Comparison of ENCODE assay signal across 17 cellular contexts in the genomic region with DNA sequence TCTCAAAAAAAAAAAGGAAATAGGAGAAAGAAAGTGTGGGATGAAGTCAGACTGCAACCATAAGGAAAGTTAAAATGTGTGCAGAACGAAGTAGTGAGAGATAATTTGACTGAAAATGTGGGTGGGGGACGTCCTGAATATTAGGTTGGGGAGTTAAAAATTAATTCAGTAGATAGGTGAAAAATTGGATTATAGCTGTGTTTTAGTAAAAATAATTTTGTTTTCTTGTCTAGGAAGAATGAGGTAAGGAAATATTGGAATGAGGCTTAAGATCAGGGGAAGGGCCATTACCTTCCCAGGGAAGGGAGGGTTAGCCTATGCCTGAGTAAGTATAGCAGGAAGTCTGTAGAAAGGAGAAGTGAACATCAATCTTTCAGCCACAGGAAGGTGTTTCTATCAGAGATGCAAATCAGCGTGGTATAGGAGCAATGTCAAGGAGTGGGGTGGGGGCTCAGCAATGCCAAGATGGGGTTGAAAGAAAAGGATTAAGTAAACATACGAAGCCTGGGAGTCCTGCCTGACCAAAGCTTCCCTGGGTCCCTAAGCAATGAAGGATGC.
"Had no signal": no experiment of that assay in that cellular context is flagged by ENCODE, and none has a peak within 500 bp of the region (broad histone marks: within the 10 kb centered on the region; RNA-seq: fewer than 3 reads in every experiment).

No MANE protein-coding gene starts in this region.

- H3K4me3 ChIP-seq: cardiac muscle cell, mucosa of descending colon, sigmoid colon, spleen, upper lobe of right lung had no signal

- H3K9ac ChIP-seq: parathyroid adenoma had no signal

- H3K4me1 Mint-ChIP-seq: activated CD4-positive, alpha-beta memory T cell treated with anti-CD3 and anti-CD28 coated beads, Interleukin-2, amount 10 ng/mL, durations not matched to agents 7 days and 5 days had no signal

- DNase-seq: activated CD4-positive, alpha-beta memory T cell treated with anti-CD3 and anti-CD28 coated beads, Interleukin-2, amount 10 ng/mL, durations not matched to agents 7 days and 5 days; activated CD4-positive, alpha-beta T cell treated with anti-CD3 and anti-CD28 coated beads for 4 hours; activated effector memory CD4-positive, alpha-beta T cell treated with Interleukin-2 at 50 U/mL for 16 hours; activated T-cell treated with anti-CD3 and anti-CD28 coated beads, Interleukin-2, amount 50 U/mL, for 4 hours; hippocampal formation; mammary epithelial cell; mucosa of descending colon; naive thymus-derived CD4-positive, alpha-beta T cell; sigmoid colon; spleen; stimulated activated naive CD8-positive, alpha-beta T cell treated with anti-CD3 and anti-CD28 coated beads, Interleukin-15, amount 100 ng/mL, for 72 hours; upper lobe of right lung had no signal

- H3K9me3 Mint-ChIP-seq: activated CD4-positive, alpha-beta memory T cell treated with anti-CD3 and anti-CD28 coated beads, Interleukin-2, amount 10 ng/mL, durations not matched to agents 7 days and 5 days; activated naive CD4-positive, alpha-beta T cell treated with anti-CD3 and anti-CD28 coated beads, Interleukin-2, amount 50 U/mL, for 72 hours; activated T-cell treated with anti-CD3 and anti-CD28 coated beads, Interleukin-2, amount 50 U/mL, for 4 hours; stimulated activated naive CD8-positive, alpha-beta T cell treated with anti-CD3 and anti-CD28 coated beads, Interleukin-15, amount 100 ng/mL, for 72 hours had no signal

- H3K27ac ChIP-seq: cardiac muscle cell, parathyroid adenoma, sigmoid colon, spleen, upper lobe of right lung had no signal

- H3K27me3 ChIP-seq: cardiac muscle cell, sigmoid colon, upper lobe of right lung had no signal

- H2AFZ ChIP-seq: parathyroid adenoma had no signal

- H3K27me3 Mint-ChIP-seq: activated CD4-positive, alpha-beta memory T cell treated with anti-CD3 and anti-CD28 coated beads, Interleukin-2, amount 10 ng/mL, durations not matched to agents 7 days and 5 days; stimulated activated naive CD8-positive, alpha-beta T cell treated with anti-CD3 and anti-CD28 coated beads, Interleukin-15, amount 100 ng/mL, for 72 hours had no signal

- H3K9me3 ChIP-seq: mucosa of descending colon, sigmoid colon, spleen, upper lobe of right lung had no signal

- H3K27ac Mint-ChIP-seq: activated CD4-positive, alpha-beta memory T cell treated with anti-CD3 and anti-CD28 coated beads, Interleukin-2, amount 10 ng/mL, durations not matched to agents 7 days and 5 days; activated naive CD4-positive, alpha-beta T cell treated with anti-CD3 and anti-CD28 coated beads, Interleukin-2, amount 50 U/mL, for 72 hours; naive thymus-derived CD4-positive, alpha-beta T cell; stimulated activated naive CD8-positive, alpha-beta T cell treated with anti-CD3 and anti-CD28 coated beads, Interleukin-15, amount 100 ng/mL, for 72 hours had no signal

- H3K4me3 Mint-ChIP-seq: activated CD4-positive, alpha-beta memory T cell treated with anti-CD3 and anti-CD28 coated beads, Interleukin-2, amount 10 ng/mL, durations not matched to agents 7 days and 5 days; activated T-cell treated with anti-CD3 and anti-CD28 coated beads, Interleukin-2, amount 50 U/mL, for 4 hours; naive thymus-derived CD4-positive, alpha-beta T cell; stimulated activated naive CD8-positive, alpha-beta T cell treated with anti-CD3 and anti-CD28 coated beads, Interleukin-15, amount 100 ng/mL, for 72 hours had no signal

- ATAC-seq: activated naive CD4-positive, alpha-beta T cell treated with anti-CD3 and anti-CD28 coated beads, Interleukin-2, amount 50 U/mL, for 72 hours; activated T-cell treated with anti-CD3 and anti-CD28 coated beads, Interleukin-2, amount 50 U/mL, for 4 hours; esophagus mucosa; left lobe of liver; mucosa of descending colon; naive thymus-derived CD4-positive, alpha-beta T cell; stimulated activated naive CD8-positive, alpha-beta T cell treated with anti-CD3 and anti-CD28 coated beads, Interleukin-15, amount 100 ng/mL, for 72 hours; upper lobe of right lung had no signal

- H3K36me3 Mint-ChIP-seq: activated naive CD4-positive, alpha-beta T cell treated with anti-CD3 and anti-CD28 coated beads, Interleukin-2, amount 50 U/mL, for 72 hours; naive thymus-derived CD4-positive, alpha-beta T cell had no signal

- H3K4me1 ChIP-seq: parathyroid adenoma, spleen, upper lobe of right lung had no signal

- H3K36me3 ChIP-seq: cardiac muscle cell, sigmoid colon, spleen, upper lobe of right lung had no signal
